In the genomic region with DNA sequence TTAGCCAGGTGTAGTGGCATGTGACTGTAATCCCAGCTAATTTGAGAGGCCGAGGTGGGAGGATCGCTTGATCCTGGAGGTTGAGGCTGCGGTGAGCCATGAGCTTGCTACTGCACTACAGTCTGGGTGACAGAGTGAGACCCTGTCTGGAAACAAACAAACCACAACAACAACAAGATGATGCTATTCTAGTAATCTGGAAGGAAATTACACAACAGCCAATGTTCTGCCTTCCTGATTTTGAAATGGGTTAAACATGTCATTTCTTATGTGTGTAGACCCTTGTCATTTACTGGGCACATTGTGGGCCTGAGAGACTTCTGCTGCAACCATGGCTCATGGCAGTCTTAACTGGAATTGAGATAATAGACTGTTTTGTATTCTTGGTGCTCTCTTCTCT, we compare ENCODE assay signal across 16 cellular contexts. TPM values are rescaled to one million over a fixed set of nuclear protein-coding genes. Genes with fewer than 3 reads are reported as not detected.
DNase-seq lines count a peak whose midpoint lies in the region; ATAC-seq and TF ChIP-seq lines count a peak whose summit lies in the region.
"Had no signal": no experiment of that assay in that cellular context is flagged by ENCODE, and none has a peak within 500 bp of the region (broad histone marks: within the 10 kb centered on the region; RNA-seq: fewer than 3 reads in every experiment).

No MANE protein-coding gene starts in this region.

- H3K9me3 Mint-ChIP-seq in naive B cell (no peaks in the 10 kb centered on the region), nephron progenitor cell (no peaks in the 10 kb centered on the region)

- no peak overlapping the region for H3K4me3 Mint-ChIP-seq in naive B cell
- H3K4me3 Mint-ChIP-seq in nephron progenitor cell = no peak overlapping the region

- ATAC-seq in naive B cell (ENCODE audit: low read depth in 2 of 2) (no peak), HG02840 (IDR thresholded peaks at IDR 0.05; ENCODE audit: low FRiP score, unreplicated experiment) (no peak), GM21619 (IDR thresholded peaks at IDR 0.05; ENCODE audit: unreplicated experiment) (no peak)
- ATAC-seq: HCT116 had no signal

- DNase-seq in NK-92 treated with Interleukin-12 subunit alpha and Interleukin-12 subunit beta, amount 100 ng/mL, for 24 hours (lab: John Stamatoyannopoulos, UW) = peak; percentile 18
- DNase-seq in NK-92 (lab: John Stamatoyannopoulos, UW; ENCODE audit: unreplicated experiment) (no peak), NOMO-1 treated with dmso at 0.1 percent for 144 hours (lab: John Stamatoyannopoulos, UW; ENCODE audit: unreplicated experiment) (peak; percentile 18), naive B cell (no peak), nephron progenitor cell (no peak), Ammon's horn (ENCODE audit: low spot score) (no peak)
- DNase-seq: DMS79, GM23248, Kasumi-1, NCI-H146, NCI-H226, NCI-H69, SJCRH30 had no signal

- H3K27me3 Mint-ChIP-seq in naive B cell (no peaks in the 10 kb centered on the region), nephron progenitor cell (ENCODE audit: low read depth, poor library complexity) (no peaks in the 10 kb centered on the region)

- no peak for TF ChIP-seq CTCF in nephron progenitor cell (IDR thresholded peaks at IDR 0.05)

- H3K4me1 Mint-ChIP-seq in naive B cell = peaks cover under 1 to 8% (median under 1%) of the 10 kb centered on the region in 3 donors
- H3K4me1 Mint-ChIP-seq in nephron progenitor cell = peaks cover 12% of the 10 kb centered on the region

- H3K36me3 Mint-ChIP-seq in naive B cell (peaks cover 0 to 16% of the 10 kb centered on the region in 2 donors), nephron progenitor cell (ENCODE audit: low read depth) (peaks cover 43% of the 10 kb centered on the region)

- H3K27ac Mint-ChIP-seq in naive B cell (peak overlapping the region in 4 of 6 donors; percentile 39 to 70 (median 54)), nephron progenitor cell (no peak overlapping the region)

RNA-seq across cellular contexts. Expression of a gene that starts 5.9 kb away (rescaled TPM):
- polyA plus RNA-seq in naive B cell (ENCODE audit: low read depth in 6 of 6) = 10 to 100 TPM; 21.5 to 50.0 (median 30.6) TPM

RNA-seq across cellular contexts. Expression of a gene that starts 40.4 kb away (rescaled TPM):
- polyA plus RNA-seq in naive B cell (ENCODE audit: low read depth in 6 of 6) = under 1 TPM in 5 of 6 donors, not detected in 1; 0.27 to 0.95 (median 0.58) TPM

Comparison
In these comparisons a context has a peak if more than half of its experiments do, and no peak if none do; other contexts are left out.
1. DNase-seq: peak in NK-92 treated with Interleukin-12 subunit alpha and Interleukin-12 subunit beta, amount 100 ng/mL, for 24 hours (single experiment) and NOMO-1 treated with dmso at 0.1 percent for 144 hours (single experiment); none in NK-92 (single experiment), naive B cell (single experiment), nephron progenitor cell (single experiment) and Ammon's horn (single experiment).